ENCODE assay signal across 9 cellular contexts in the genomic region with DNA sequence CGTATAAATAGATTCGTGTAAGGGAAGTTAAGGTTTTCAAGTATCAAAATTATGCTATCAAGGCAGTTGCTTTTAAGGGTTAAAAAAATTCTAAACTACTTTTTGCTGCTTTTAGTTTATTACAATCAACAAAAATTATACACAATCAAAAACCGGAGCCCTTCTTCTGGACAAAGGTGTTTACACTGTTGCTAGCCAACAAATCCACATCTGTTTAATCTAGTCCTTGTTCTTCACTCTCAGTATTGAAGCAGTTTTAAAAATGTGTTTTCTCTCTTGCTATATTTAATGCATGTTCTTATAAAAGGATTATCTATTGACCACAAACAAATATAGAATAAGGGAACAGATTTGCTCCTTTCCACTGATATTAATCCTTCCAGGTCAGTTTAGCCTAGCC. TPM values are rescaled to one million over a fixed set of nuclear protein-coding genes. Genes with fewer than 3 reads are reported as not detected.
DNase-seq lines count a peak whose midpoint lies in the region; ATAC-seq, FAIRE-seq and TF ChIP-seq lines count a peak whose summit lies in the region.
"Had no signal": no experiment of that assay in that cellular context is flagged by ENCODE, and none has a peak within 500 bp of the region (broad histone marks: within the 10 kb centered on the region; RNA-seq: fewer than 3 reads in every experiment).

No MANE protein-coding gene starts in this region.

- H2AFZ ChIP-seq in OCI-LY7 (ENCODE audit: low read length) (no peak overlapping the region), endothelial cell of umbilical vein (ENCODE audit: low read depth, low read length) (no peak overlapping the region)

- H3K9me1 ChIP-seq in endothelial cell of umbilical vein (replicated peaks; ENCODE audit: control insufficient read depth, extremely low read depth, insufficient read depth, low read length): no peaks in the 10 kb centered on the region

- POLR2A ChIA-PET in OCI-LY7 (lab: Charles Lee) (interaction anchor here (1.2 to 2.1 kb wide), 2 partner anchors 82 to 298 kb away, joined by 3 to 5 read pairs; no protein-coding TSS in a partner anchor), endothelial cell of umbilical vein (lab: Charles Lee) (no interaction called here)

- peaks cover 63% of the 10 kb centered on the region for H3K36me3 ChIP-seq in OCI-LY7 (ENCODE audit: insufficient read depth, low read length)
- peaks cover 0 to 15% of the 10 kb centered on the region in 2 experiments for H3K36me3 ChIP-seq in endothelial cell of umbilical vein (ENCODE audit: control insufficient read depth in 2 of 2, extremely low read depth in 1 of 2, insufficient read depth in 2 of 2, low read length in 2 of 2)

- H3K4me2 ChIP-seq in OCI-LY7 (ENCODE audit: low read length) (peak overlapping the region; percentile 92), endothelial cell of umbilical vein (ENCODE audit: insufficient read depth, low read length) (peak overlapping the region; percentile 99)

- H3K4me1 ChIP-seq in OCI-LY7 (ENCODE audit: insufficient read depth, low read length, poor library complexity, severe bottlenecking): peaks cover 32% of the 10 kb centered on the region
- H3K4me1 ChIP-seq in endothelial cell of umbilical vein (ENCODE audit: control insufficient read depth, extremely low read depth, insufficient read depth, low read length): peaks cover 25% of the 10 kb centered on the region

- dilution Hi-C loops in endothelial cell of umbilical vein (cut with MboI; ENCODE audit: extremely low pct_ligation_motif_present, low sequenced_read_pairs): loop anchor here (25.0 kb wide), 1 partner anchor 230 kb away; no protein-coding TSS in a partner anchor

- peak overlapping the region; percentile 84 for H3K9ac ChIP-seq in endothelial cell of umbilical vein (replicated peaks; ENCODE audit: extremely low read depth, insufficient read depth, low read length)

- H3K9me3 ChIP-seq in OCI-LY7 (ENCODE audit: low read length) (peaks cover 12% of the 10 kb centered on the region; the same call in 1 of the 2 replicates), endothelial cell of umbilical vein (replicated peaks; ENCODE audit: control insufficient read depth, insufficient read depth, low read length) (no peaks in the 10 kb centered on the region)

- H4K20me1 ChIP-seq in OCI-LY7 (ENCODE audit: insufficient read depth, low read length) (peaks cover 42% of the 10 kb centered on the region), endothelial cell of umbilical vein (replicated peaks; ENCODE audit: control insufficient read depth, extremely low read depth, insufficient read depth, low read length) (peaks cover 43% of the 10 kb centered on the region)

- intact Hi-C loops in OCI-LY7 (cut with micrococcal nuclease; ENCODE audit: unreplicated experiment) (loop anchor here (5.0 kb wide), 1 partner anchor 545 kb away; the partner anchor contains the start of gene COMMD10), endothelial cell of umbilical vein (cut with micrococcal nuclease) (loop anchor here (5.0 kb wide), 2 partner anchors 125 to 300 kb away; partner anchors contain the start of genes AP3S1 and ATG12), posterior cingulate gyrus (cut with DNase I) (loop anchor here (10.0 kb wide), 1 partner anchor 83 kb away; the partner anchor contains the start of gene TMED7)

- H3K79me2 ChIP-seq in OCI-LY7 (ENCODE audit: insufficient read depth, low read depth, low read length): peaks cover 70% of the 10 kb centered on the region
- H3K79me2 ChIP-seq in endothelial cell of umbilical vein (ENCODE audit: control insufficient read depth, insufficient read depth, low read length): peaks cover 69% of the 10 kb centered on the region

- DNase-seq in GM12864 (ENCODE audit: low read depth) (no peak), OCI-LY7 (ENCODE audit: low spot score) (no peak), endothelial cell of umbilical vein (ENCODE audit: low read depth, low spot score) (peak; percentile 51), retinal pigment epithelial cell (ENCODE audit: low read depth) (no peak), posterior cingulate gyrus (no peak), islet precursor cell (no peak)

- TF ChIP-seq CTCF in GM12864 (IDR thresholded peaks at IDR 0.05; ENCODE audit: low read depth, low read length, missing control alignments) (no peak), OCI-LY7 (conservative IDR thresholded peaks at IDR 0.05; ENCODE audit: low read length) (no peak), endothelial cell of umbilical vein (IDR thresholded peaks at IDR 0.05; ENCODE audit: extremely low read depth in 1 of 2, insufficient read depth in 1 of 2, low read depth in 1 of 2, low read length in 2 of 2) (no peak), retinal pigment epithelial cell (conservative IDR thresholded peaks at IDR 0.05; ENCODE audit: low read depth, low read length) (no peak)

- H3K27me3 ChIP-seq in endothelial cell of umbilical vein (ENCODE audit: control insufficient read depth in 2 of 2, insufficient read depth in 2 of 2, low read length in 2 of 2): no peaks in the 10 kb centered on the region

- peak overlapping the region; percentile 92 for H3K4me3 ChIP-seq in GM12864 (ENCODE audit: low read depth, low read length)
- H3K4me3 ChIP-seq in OCI-LY7 (ENCODE audit: low read depth, low read length, poor library complexity, severe bottlenecking): peak overlapping the region; percentile 92
- H3K4me3 ChIP-seq in endothelial cell of umbilical vein (replicated peaks in 1 of 3; ENCODE audit: insufficient read depth in 1 of 3, low read depth in 1 of 3, low read length in 3 of 3): peak overlapping the region; percentile 90 to 99 (median 97)
- peak overlapping the region; percentile 83 for H3K4me3 ChIP-seq in retinal pigment epithelial cell (ENCODE audit: low read length)

- no peak for TF ChIP-seq POLR2A in endothelial cell of umbilical vein (IDR thresholded peaks at IDR 0.05; ENCODE audit: low read depth, low read length)

- CTCF ChIA-PET in OCI-LY7 (lab: Charles Lee; ENCODE audit: unreplicated experiment) (interaction anchor here (0.9 kb wide), 1 partner anchor 85 kb away, joined by 3 read pairs; no protein-coding TSS in a partner anchor), endothelial cell of umbilical vein (lab: Charles Lee) (interaction anchor here (4.8 to 5.5 kb wide), 2 partner anchors 33 to 232 kb away, joined by 42 to 45 read pairs; no protein-coding TSS in a partner anchor)

- H3K27ac ChIP-seq in OCI-LY7 (ENCODE audit: low read depth, low read length, poor library complexity, severe bottlenecking): no peak overlapping the region
- H3K27ac ChIP-seq in endothelial cell of umbilical vein (ENCODE audit: insufficient read depth, low read depth, low read length): peak overlapping the region; percentile 89
- H3K27ac ChIP-seq: epithelial cell of prostate had no signal

- H3K9me2 ChIP-seq in OCI-LY7 (ENCODE audit: insufficient read depth, low read length): no peaks in the 10 kb centered on the region

- ATAC-seq in HG02840 (IDR thresholded peaks at IDR 0.05; ENCODE audit: low FRiP score, unreplicated experiment) (no peak), HG03280 (IDR thresholded peaks at IDR 0.05; ENCODE audit: unreplicated experiment) (no peak)

- no peak for FAIRE-seq in endothelial cell of umbilical vein (lab: Jason Lieb, UNC)

- BruUV-seq in OCI-LY7 (replicated peaks; lab: Mats Ljungman, UMichigan): TSS peak; percentile 54
- no TSS peak for BruUV-seq in endothelial cell of umbilical vein (replicated peaks; lab: Mats Ljungman, UMichigan)

TF ChIP-seq in endothelial cell of umbilical vein, 7 proteins besides CTCF, POLR2A, EP300 and RAD21:
- TF ChIP-seq POLR2AphosphoS5 (IDR thresholded peaks at IDR 0.05; ENCODE audit: insufficient read depth, low read depth, low read length) (no peak), FOS (IDR thresholded peaks at IDR 0.05; ENCODE audit: borderline replicate concordance, insufficient read depth, low read length) (no peak), GATA2 (IDR thresholded peaks at IDR 0.05; ENCODE audit: insufficient read depth, insufficient read length, low read depth, low read length) (no peak), MYC (IDR thresholded peaks at IDR 0.05; ENCODE audit: low read depth, low read length) (no peak), JUN (IDR thresholded peaks at IDR 0.05; ENCODE audit: borderline replicate concordance, insufficient read depth, insufficient read length, low read depth) (no peak), EZH2 (IDR thresholded peaks at IDR 0.05; ENCODE audit: borderline replicate concordance, low read depth, low read length, severe bottlenecking) (no peak)
- TF ChIP-seq, protein P1, sequence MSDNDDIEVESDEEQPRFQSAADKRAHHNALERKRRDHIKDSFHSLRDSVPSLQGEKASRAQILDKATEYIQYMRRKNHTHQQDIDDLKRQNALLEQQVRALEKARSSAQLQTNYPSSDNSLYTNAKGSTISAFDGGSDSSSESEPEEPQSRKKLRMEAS (IDR thresholded peaks at IDR 0.05; ENCODE audit: insufficient read depth, insufficient read length): no peak

RNA-seq across cellular contexts. Expression of gene FEM1C, which starts 2.5 kb away (rescaled TPM):
- 4.6 and 5.6 TPM in 2 replicates for total RNA-seq in OCI-LY7 (2014; rRNA removed; shearing (Covaris generic))
- total RNA-seq in OCI-LY7 (2022) (9.0 and 9.5 TPM in 2 replicates), endothelial cell of umbilical vein (16.0 and 16.7 TPM in 2 replicates)
- 4.3 and 6.2 TPM in 2 replicates for polyA plus RNA-seq in endothelial cell of umbilical vein
- 5.2 and 5.7 TPM in 2 replicates for polyA plus RNA-seq in endothelial cell of umbilical vein (2011; cell fraction: cytosol; rRNA removed)
- 12.3 and 12.9 TPM in 2 replicates for polyA plus RNA-seq in endothelial cell of umbilical vein (2011; cell fraction: nucleus; rRNA removed)
- 8.5 and 9.9 TPM in 2 replicates for polyA plus RNA-seq in endothelial cell of umbilical vein (2012)
- 17.7 and 18.8 TPM in 2 replicates for polyA minus RNA-seq in endothelial cell of umbilical vein
- 7.0 TPM for polyA minus RNA-seq in endothelial cell of umbilical vein (2011; cell fraction: cytosol; rRNA and poly(A)+ RNA removed)
- polyA minus RNA-seq in endothelial cell of umbilical vein (2011; cell fraction: nucleus; rRNA and poly(A)+ RNA removed): 26.9 and 32.2 TPM in 2 replicates
